In the genomic region with DNA sequence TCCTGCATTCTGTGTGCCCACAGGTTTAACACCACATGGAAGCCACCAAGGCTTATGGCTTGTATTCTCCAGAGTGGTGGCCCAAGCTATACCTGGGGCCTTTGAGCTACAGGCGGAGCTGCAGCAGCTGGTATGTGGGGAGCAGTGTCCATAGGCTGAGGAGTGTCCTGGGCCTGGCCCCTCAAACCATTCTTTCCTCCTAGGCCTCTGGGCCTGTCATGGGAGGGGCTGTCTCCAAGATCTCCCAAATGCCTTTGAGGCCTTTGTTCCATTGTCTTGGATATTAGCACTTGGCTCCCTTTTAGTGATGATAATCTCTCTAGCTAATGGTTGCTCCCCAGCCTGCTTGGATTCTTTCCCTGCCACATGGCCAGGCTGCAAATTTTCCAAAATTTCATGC, we compare ENCODE assay signal across 17 cellular contexts. TPM values are rescaled to one million over a fixed set of nuclear protein-coding genes. Genes with fewer than 3 reads are reported as not detected.
DNase-seq lines count a peak whose midpoint lies in the region; ATAC-seq and TF ChIP-seq lines count a peak whose summit lies in the region.
"Had no signal": no experiment of that assay in that cellular context is flagged by ENCODE, and none has a peak within 500 bp of the region (broad histone marks: within the 10 kb centered on the region; RNA-seq: fewer than 3 reads in every experiment).

No MANE protein-coding gene starts in this region.

- no peak overlapping the region for H3K27ac ChIP-seq in SJCRH30
- H3K27ac ChIP-seq in Peyer's patch = no peak overlapping the region
- H3K27ac ChIP-seq: C4-2B, SK-N-MC had no signal

- DNase-seq in natural killer cell treated with Interleukin-12 subunit alpha and Interleukin-12 subunit beta and Interleukin-15 and Interleukin-18, amount 100 ng/mL, for 72 hours (ENCODE audit: low spot score) = peak; percentile 59
- DNase-seq in natural killer cell (no peak), endothelial cell (ENCODE audit: low spot score) (no peak), SJCRH30 (no peak), Peyer's patch (no peak), MCF 10A (ENCODE audit: unreplicated experiment) (no peak)
- DNase-seq: DMS 273 treated with DMSO at 0.1 percent for 48 hours, DND-41, NCI-H1105 treated with DMSO at 0.1 percent for 48 hours, NCI-H1694, NCI-H2081 treated with DMSO at 0.1 percent for 48 hours, NCI-H446 treated with DMSO at 0.1 percent for 48 hours had no signal

- no peak for TF ChIP-seq RAD21 in Ishikawa (IDR thresholded peaks at IDR 0.05; ENCODE audit: low read depth)

- CTCF ChIA-PET in MCF 10A (lab: Yijun Ruan, JAX) = interaction anchor here (0.6 to 4.2 kb wide), 6 partner anchors 18 to 198 kb away, joined by 3 to 41 read pairs (median 4); no protein-coding TSS in a partner anchor

- H3K27me3 ChIP-seq in SJCRH30 (no peaks in the 10 kb centered on the region), Peyer's patch (no peaks in the 10 kb centered on the region)

- H3K4me3 Mint-ChIP-seq in natural killer cell treated with Interleukin-12 subunit alpha and Interleukin-12 subunit beta and Interleukin-15 and Interleukin-18, amount 100 ng/mL, for 72 hours = no peak overlapping the region
- H3K4me3 Mint-ChIP-seq in natural killer cell = no peak overlapping the region
- peak overlapping the region; percentile 27 for H3K4me3 Mint-ChIP-seq in endothelial cell (ENCODE audit: unreplicated experiment)
- H3K4me3 Mint-ChIP-seq in MCF 10A (ENCODE audit: unreplicated experiment) = no peak overlapping the region

- H3K4me3 ChIP-seq in SJCRH30 = no peak overlapping the region
- no peak overlapping the region for H3K4me3 ChIP-seq in Peyer's patch
- H3K4me3 ChIP-seq: SK-N-MC had no signal

- no peak for TF ChIP-seq CTCF in natural killer cell (IDR thresholded peaks at IDR 0.05)
- no peak for TF ChIP-seq CTCF in endothelial cell (IDR thresholded peaks at IDR 0.05; ENCODE audit: unreplicated experiment)
- no peak for TF ChIP-seq CTCF in Peyer's patch (IDR thresholded peaks at IDR 0.05)
- TF ChIP-seq CTCF in MCF 10A (IDR thresholded peaks at IDR 0.05; ENCODE audit: unreplicated experiment) = no peak

- intact Hi-C loops in natural killer cell (cut with micrococcal nuclease) (no loop called here), MCF 10A (cut with micrococcal nuclease) (no loop called here)

- H3K9me3 Mint-ChIP-seq in natural killer cell treated with Interleukin-12 subunit alpha and Interleukin-12 subunit beta and Interleukin-15 and Interleukin-18, amount 100 ng/mL, for 72 hours = peaks cover 5% of the 10 kb centered on the region
- H3K9me3 Mint-ChIP-seq in natural killer cell (no peaks in the 10 kb centered on the region), endothelial cell (ENCODE audit: unreplicated experiment) (peaks cover 4% of the 10 kb centered on the region), MCF 10A (ENCODE audit: unreplicated experiment) (peaks cover 7% of the 10 kb centered on the region)

- no TSS peak for BruUV-seq in MCF 10A (replicated peaks; lab: Mats Ljungman, UMichigan)

- no peak for ATAC-seq in natural killer cell treated with Interleukin-12 subunit alpha and Interleukin-12 subunit beta and Interleukin-15 and Interleukin-18, amount 100 ng/mL, for 72 hours
- ATAC-seq in natural killer cell = no peak
- no peak for ATAC-seq in GM21737 (IDR thresholded peaks at IDR 0.05; ENCODE audit: unreplicated experiment)
- ATAC-seq: Panc1 had no signal

- no peak for TF ChIP-seq POLR2A in Peyer's patch (IDR thresholded peaks at IDR 0.05)

- POLR2A ChIA-PET in MCF 10A (lab: Yijun Ruan, JAX) = no interaction called here

- H3K4me1 ChIP-seq in SJCRH30 (peaks cover 9% of the 10 kb centered on the region), Peyer's patch (peaks cover 0 to 58% (median 10%) of the 10 kb centered on the region in 4 donors)

- H3K36me3 Mint-ChIP-seq in natural killer cell treated with Interleukin-12 subunit alpha and Interleukin-12 subunit beta and Interleukin-15 and Interleukin-18, amount 100 ng/mL, for 72 hours = peaks cover 4% of the 10 kb centered on the region
- no peaks in the 10 kb centered on the region for H3K36me3 Mint-ChIP-seq in natural killer cell
- peaks cover 16% of the 10 kb centered on the region for H3K36me3 Mint-ChIP-seq in endothelial cell (ENCODE audit: low read depth, unreplicated experiment)
- peaks cover 11% of the 10 kb centered on the region for H3K36me3 Mint-ChIP-seq in MCF 10A (ENCODE audit: insufficient read depth, unreplicated experiment)

- H3K27ac Mint-ChIP-seq in natural killer cell treated with Interleukin-12 subunit alpha and Interleukin-12 subunit beta and Interleukin-15 and Interleukin-18, amount 100 ng/mL, for 72 hours = no peak overlapping the region
- H3K27ac Mint-ChIP-seq in natural killer cell (no peak overlapping the region), endothelial cell (ENCODE audit: unreplicated experiment) (no peak overlapping the region), MCF 10A (ENCODE audit: low read depth, unreplicated experiment) (no peak overlapping the region)

- H3K4me1 Mint-ChIP-seq in natural killer cell treated with Interleukin-12 subunit alpha and Interleukin-12 subunit beta and Interleukin-15 and Interleukin-18, amount 100 ng/mL, for 72 hours (ENCODE audit: low read depth in 2 of 2) = peaks cover 19 to 25% of the 10 kb centered on the region in 2 donors
- H3K4me1 Mint-ChIP-seq in natural killer cell (peaks cover 19 to 28% of the 10 kb centered on the region in 2 donors), endothelial cell (ENCODE audit: unreplicated experiment) (peaks cover 8% of the 10 kb centered on the region), MCF 10A (ENCODE audit: insufficient read depth, unreplicated experiment) (peaks cover 24% of the 10 kb centered on the region)

- H3K9me3 ChIP-seq in SJCRH30 (replicated peaks) (no peaks in the 10 kb centered on the region), Peyer's patch (peaks cover 0 to 4% (median 2%) of the 10 kb centered on the region in 4 donors)

- TF ChIP-seq EP300 in Ishikawa (IDR thresholded peaks at IDR 0.05; ENCODE audit: borderline replicate concordance) = no peak

- H3K27me3 Mint-ChIP-seq in natural killer cell treated with Interleukin-12 subunit alpha and Interleukin-12 subunit beta and Interleukin-15 and Interleukin-18, amount 100 ng/mL, for 72 hours = no peaks in the 10 kb centered on the region
- no peaks in the 10 kb centered on the region for H3K27me3 Mint-ChIP-seq in natural killer cell (ENCODE audit: low read depth in 2 of 2)
- peaks cover 8% of the 10 kb centered on the region for H3K27me3 Mint-ChIP-seq in endothelial cell (ENCODE audit: unreplicated experiment)
- H3K27me3 Mint-ChIP-seq in MCF 10A (ENCODE audit: insufficient read depth, unreplicated experiment) = no peaks in the 10 kb centered on the region

- H3K36me3 ChIP-seq in SJCRH30 = no peaks in the 10 kb centered on the region
- H3K36me3 ChIP-seq in Peyer's patch = no peaks in the 10 kb centered on the region

TF ChIP-seq in Ishikawa, 13 proteins besides CTCF, POLR2A, EP300 and RAD21:
- TF ChIP-seq, protein P1, sequence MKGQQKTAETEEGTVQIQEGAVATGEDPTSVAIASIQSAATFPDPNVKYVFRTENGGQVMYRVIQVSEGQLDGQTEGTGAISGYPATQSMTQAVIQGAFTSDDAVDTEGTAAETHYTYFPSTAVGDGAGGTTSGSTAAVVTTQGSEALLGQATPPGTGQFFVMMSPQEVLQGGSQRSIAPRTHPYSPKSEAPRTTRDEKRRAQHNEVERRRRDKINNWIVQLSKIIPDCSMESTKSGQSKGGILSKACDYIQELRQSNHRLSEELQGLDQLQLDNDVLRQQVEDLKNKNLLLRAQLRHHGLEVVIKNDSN (IDR thresholded peaks at IDR 0.05) = peak; percentile 25; the same call in 1 of the 2 replicates
- TF ChIP-seq CREB1 (IDR thresholded peaks at IDR 0.05; ENCODE audit: low read depth) = no peak

RNA-seq across cellular contexts. Expression of a gene that starts 6.4 kb away (rescaled TPM):
- total RNA-seq in natural killer cell treated with Interleukin-12 subunit alpha and Interleukin-12 subunit beta and Interleukin-15 and Interleukin-18, amount 100 ng/mL, for 72 hours = 10 to 100 TPM; 31.9 to 43.4 TPM
- total RNA-seq in natural killer cell (10 to 100 TPM; 47.4 to 53.7 (median 53.2) TPM), endothelial cell (ENCODE audit: unreplicated experiment) (25.3 TPM), Peyer's patch (10 to 100 TPM; 42.6 to 70.4 (median 55.1) TPM), MCF 10A (2022) (26.0 and 27.7 TPM in 2 replicates)
- 8.4 and 8.9 TPM in 2 replicates for total RNA-seq in SJCRH30 (2014; rRNA removed; shearing (Covaris generic))

RNA-seq across cellular contexts. Expression of a gene that starts 18.0 kb away (rescaled TPM):
- 10 to 100 TPM; 38.1 to 55.8 TPM for total RNA-seq in natural killer cell treated with Interleukin-12 subunit alpha and Interleukin-12 subunit beta and Interleukin-15 and Interleukin-18, amount 100 ng/mL, for 72 hours
- total RNA-seq in natural killer cell (10 to 100 TPM; 50.0 to 71.2 (median 55.6) TPM), endothelial cell (ENCODE audit: unreplicated experiment) (57.7 TPM), Peyer's patch (100 to 1,000 TPM in 1 of 4 donors, 10 to 100 TPM in 3; 89.1 to 131 (median 94.7) TPM), MCF 10A (2022) (11.6 and 20.2 TPM in 2 replicates)
- 87.7 and 92.7 TPM in 2 replicates for total RNA-seq in SJCRH30 (2014; rRNA removed; shearing (Covaris generic))
